Comparison of ENCODE assay signal across 17 cellular contexts in genomic region chr10:44281089-44281613, GRCh38.
DNase-seq lines count a peak whose midpoint lies in the region; ATAC-seq and TF ChIP-seq lines count a peak whose summit lies in the region.
"Had no signal": no experiment of that assay in that cellular context is flagged by ENCODE, and none has a peak within 500 bp of the region (broad histone marks: within the 10 kb centered on the region; RNA-seq: fewer than 3 reads in every experiment).

No MANE protein-coding gene starts in this region.

- no peaks in the 10 kb centered on the region for H3K79me2 ChIP-seq in parathyroid adenoma

- DNase-seq in Right ventricle myocardium superior (peak; percentile 69), cardiac septum (ENCODE audit: low spot score) (no peak), esophagus muscularis mucosa (ENCODE audit: extremely low spot score) (no peak), NCI-H1417 (lab: John Stamatoyannopoulos, UW) (no peak), GM13976 (ENCODE audit: low spot score) (no peak)
- DNase-seq: activated CD4-positive, CD25-positive, alpha-beta regulatory T cell; CD4-positive, alpha-beta memory T cell; cerebellar nuclear complex; DND-41; foreskin fibroblast; left colon; NCI-H2029; spleen; transverse colon had no signal

- H3K36me3 ChIP-seq in esophagus muscularis mucosa (no peaks in the 10 kb centered on the region), parathyroid adenoma (ENCODE audit: control insufficient read depth, insufficient read depth, low read length) (no peaks in the 10 kb centered on the region)
- H3K36me3 ChIP-seq: spleen, transverse colon had no signal

- intact Hi-C loops in Right ventricle myocardium superior (cut with DNase I) (no loop called here), cardiac septum (cut with DNase I) (no loop called here), esophagus muscularis mucosa (cut with DNase I) (no loop called here)

- H3K9ac ChIP-seq in parathyroid adenoma, result no peak overlapping the region

- TF ChIP-seq CTCF in esophagus muscularis mucosa (IDR thresholded peaks at IDR 0.05), result no peak
- TF ChIP-seq CTCF in parathyroid adenoma (IDR thresholded peaks at IDR 0.05), result no peak
- TF ChIP-seq CTCF in GM13976 (IDR thresholded peaks at IDR 0.05; ENCODE audit: borderline replicate concordance, control extremely low read depth, extremely low read depth, insufficient read depth, missing control alignments), result no peak

- no peak for TF ChIP-seq POLR2A in esophagus muscularis mucosa (IDR thresholded peaks at IDR 0.05; ENCODE audit: low read depth)

- H3K27me3 ChIP-seq in esophagus muscularis mucosa (no peaks in the 10 kb centered on the region), parathyroid adenoma (ENCODE audit: control insufficient read depth, insufficient read depth, low read length) (no peaks in the 10 kb centered on the region)
- H3K27me3 ChIP-seq: spleen, transverse colon had no signal

- WGBS in esophagus muscularis mucosa, result 62% methylated on average over 12 of the region's 12 CpGs

- TF ChIP-seq EP300 in esophagus muscularis mucosa (IDR thresholded peaks at IDR 0.05), result no peak

- no peak overlapping the region for H3K4me2 ChIP-seq in parathyroid adenoma (ENCODE audit: low read length)

- H3K27ac ChIP-seq in esophagus muscularis mucosa (replicated peaks in 1 of 4) (peak overlapping the region; percentile 8 to 61 (median 38)), parathyroid adenoma (no peak overlapping the region)
- H3K27ac ChIP-seq: spleen had no signal

- peak overlapping the region; percentile 77 for H2AFZ ChIP-seq in parathyroid adenoma

- H3K4me3 ChIP-seq in esophagus muscularis mucosa (no peak overlapping the region), parathyroid adenoma (ENCODE audit: low read depth, low read length) (no peak overlapping the region)
- H3K4me3 ChIP-seq: spleen, transverse colon had no signal

- H3K4me1 ChIP-seq in esophagus muscularis mucosa (peaks cover 0 to 9% (median 0%) of the 10 kb centered on the region in 4 donors), parathyroid adenoma (peaks cover 34% of the 10 kb centered on the region)
- H3K4me1 ChIP-seq: spleen, transverse colon had no signal

- ATAC-seq in Right ventricle myocardium superior (ENCODE audit: poor library complexity), result peak; percentile 79
- ATAC-seq in GM21528 (IDR thresholded peaks at IDR 0.05; ENCODE audit: low FRiP score, unreplicated experiment), result no peak
- ATAC-seq in HG03439 (IDR thresholded peaks at IDR 0.05; ENCODE audit: unreplicated experiment), result no peak
- ATAC-seq: left colon had no signal

- in situ Hi-C loops in GM13976 (cut with MboI; ENCODE audit: low sequenced_read_pairs, unreplicated experiment), result no loop called here

- H3K9me3 ChIP-seq in esophagus muscularis mucosa, result no peaks in the 10 kb centered on the region
- no peaks in the 10 kb centered on the region for H3K9me3 ChIP-seq in parathyroid adenoma (ENCODE audit: control insufficient read depth, low read length)
- H3K9me3 ChIP-seq: transverse colon had no signal
